In genomic region chr7:25603427-25603740, GRCh38 we compare ENCODE assay signal across 8 cellular contexts.
DNase-seq lines count a peak whose midpoint lies in the region; ATAC-seq and TF ChIP-seq lines count a peak whose summit lies in the region.
"Not testable (repeated sequence)": the region's sequence is repeated elsewhere in the genome, so short reads cannot be mapped to it uniquely, and the experiment has no call there.

No MANE protein-coding gene starts in this region.

- H3K56ac ChIP-seq in mesendoderm (ENCODE audit: low read length), result peak overlapping the region; percentile 70

- intact Hi-C loops in Calu3 (cut with micrococcal nuclease; ENCODE audit: unreplicated experiment); breast epithelium (cut with DNase I; ENCODE audit: low total_unique reads); upper lobe of right lung (cut with DNase I): not testable (repeated sequence)

- not testable (repeated sequence) for H2BK15ac ChIP-seq in mesendoderm (replicated peaks; ENCODE audit: low read depth)

- H3K9me3 Mint-ChIP-seq in Calu3 (ENCODE audit: low read depth, unreplicated experiment); activated CD8-positive, alpha-beta memory T cell treated with anti-CD3 and anti-CD28 coated beads, Interleukin-2, amount 10 ng/mL, durations not matched to agents 7 days and 5 days (ENCODE audit: low read depth): not testable (repeated sequence)

- H3K27me3 ChIP-seq in NT2/D1 (ENCODE audit: insufficient read depth, insufficient read length); breast epithelium; cardiac muscle cell; mesendoderm (ENCODE audit: insufficient read depth, low read length, poor library complexity); upper lobe of right lung: not testable (repeated sequence)

- not testable (repeated sequence) for H3K79me1 ChIP-seq in mesendoderm (ENCODE audit: low read length)

- peaks cover 44% of the 10 kb centered on the region for H3K27me3 Mint-ChIP-seq in Calu3 (ENCODE audit: unreplicated experiment)
- peaks cover 21% of the 10 kb centered on the region for H3K27me3 Mint-ChIP-seq in activated CD8-positive, alpha-beta memory T cell treated with anti-CD3 and anti-CD28 coated beads, Interleukin-2, amount 10 ng/mL, durations not matched to agents 7 days and 5 days

- BruUV-seq in Calu3 (replicated peaks; lab: Mats Ljungman, UMichigan), result not testable (repeated sequence)

- not testable (repeated sequence) for H3K79me2 ChIP-seq in mesendoderm (ENCODE audit: control insufficient read depth, insufficient read depth, low read length)

- H3K18ac ChIP-seq in mesendoderm (ENCODE audit: low read length), result not testable (repeated sequence)

- not testable (repeated sequence) for H3K36me3 ChIP-seq in NT2/D1 (ENCODE audit: insufficient read depth, insufficient read length, low read length); breast epithelium; cardiac muscle cell; mesendoderm (ENCODE audit: control insufficient read depth, insufficient read depth, low read length); upper lobe of right lung

- not testable (repeated sequence) for H3K23ac ChIP-seq in mesendoderm (ENCODE audit: low read length)

- H3K4me3 ChIP-seq in NT2/D1 (ENCODE audit: insufficient read length, low read depth), result peak overlapping the region; percentile 26
- peak overlapping the region; percentile 18 to 62 (median 44) for H3K4me3 ChIP-seq in breast epithelium
- peak overlapping the region; percentile 36 for H3K4me3 ChIP-seq in cardiac muscle cell
- not testable (repeated sequence) for H3K4me3 ChIP-seq in mesendoderm (ENCODE audit: low read length)
- H3K4me3 ChIP-seq in retinal pigment epithelial cell (ENCODE audit: low read length), result peak overlapping the region; percentile 42
- H3K4me3 ChIP-seq in upper lobe of right lung, result peak overlapping the region; percentile 41

- peak overlapping the region in 1 of 2 donors; percentile 19 for H3K27ac ChIP-seq in breast epithelium
- H3K27ac ChIP-seq in cardiac muscle cell; mesendoderm (ENCODE audit: low read depth, low read length); upper lobe of right lung: not testable (repeated sequence)

- CTCF ChIA-PET in Calu3 (lab: Charles Lee); activated CD8-positive, alpha-beta memory T cell treated with anti-CD3 and anti-CD28 coated beads, Interleukin-2, amount 10 ng/mL, durations not matched to agents 7 days and 5 days (lab: Charles Lee): not testable (repeated sequence)

- peak overlapping the region; percentile 60 for H3K4me3 Mint-ChIP-seq in Calu3 (ENCODE audit: low read depth, unreplicated experiment)
- H3K4me3 Mint-ChIP-seq in activated CD8-positive, alpha-beta memory T cell treated with anti-CD3 and anti-CD28 coated beads, Interleukin-2, amount 10 ng/mL, durations not matched to agents 7 days and 5 days, result peak overlapping the region; percentile 36

- H2AK5ac ChIP-seq in mesendoderm (ENCODE audit: low read length), result not testable (repeated sequence)

- DNase-seq in Calu3; NT2/D1 (ENCODE audit: low read depth, low spot score); activated CD8-positive, alpha-beta memory T cell treated with anti-CD3 and anti-CD28 coated beads, Interleukin-2, amount 10 ng/mL, durations not matched to agents 7 days and 5 days; breast epithelium (ENCODE audit: low spot score in 2 of 2); cardiac muscle cell (ENCODE audit: low read depth in 1 of 2, low spot score in 1 of 2); mesendoderm; retinal pigment epithelial cell (ENCODE audit: low read depth); upper lobe of right lung: not testable (repeated sequence)

- not testable (repeated sequence) for TF ChIP-seq POLR2A in breast epithelium (IDR thresholded peaks at IDR 0.05)

- not testable (repeated sequence) for H3K9ac ChIP-seq in NT2/D1 (ENCODE audit: insufficient read length, low read depth); mesendoderm (ENCODE audit: low read length)

- H3K4ac ChIP-seq in mesendoderm (ENCODE audit: low read depth, low read length), result not testable (repeated sequence)

- not testable (repeated sequence) for H3K27ac Mint-ChIP-seq in Calu3 (ENCODE audit: unreplicated experiment); activated CD8-positive, alpha-beta memory T cell treated with anti-CD3 and anti-CD28 coated beads, Interleukin-2, amount 10 ng/mL, durations not matched to agents 7 days and 5 days

- not testable (repeated sequence) for H4K5ac ChIP-seq in mesendoderm (ENCODE audit: low read length)

- not testable (repeated sequence) for H2BK5ac ChIP-seq in mesendoderm (ENCODE audit: low read length)

- not testable (repeated sequence) for H3K36me3 Mint-ChIP-seq in Calu3 (ENCODE audit: insufficient read depth, unreplicated experiment); activated CD8-positive, alpha-beta memory T cell treated with anti-CD3 and anti-CD28 coated beads, Interleukin-2, amount 10 ng/mL, durations not matched to agents 7 days and 5 days

- not testable (repeated sequence) for H4K8ac ChIP-seq in mesendoderm (ENCODE audit: low read depth, low read length)

- H3K4me1 ChIP-seq in NT2/D1 (ENCODE audit: insufficient read depth, insufficient read length); breast epithelium; cardiac muscle cell (ENCODE audit: low read depth); mesendoderm (ENCODE audit: control insufficient read depth, low read depth, low read length); upper lobe of right lung: not testable (repeated sequence)

- not testable (repeated sequence) for H3K4me1 Mint-ChIP-seq in Calu3 (ENCODE audit: low read depth, unreplicated experiment); activated CD8-positive, alpha-beta memory T cell treated with anti-CD3 and anti-CD28 coated beads, Interleukin-2, amount 10 ng/mL, durations not matched to agents 7 days and 5 days

- not testable (repeated sequence) for TF ChIP-seq CTCF in Calu3 (IDR thresholded peaks at IDR 0.05; ENCODE audit: unreplicated experiment); breast epithelium (IDR thresholded peaks at IDR 0.05); cardiac muscle cell (IDR thresholded peaks at IDR 0.05; ENCODE audit: low read depth, low read length); retinal pigment epithelial cell (conservative IDR thresholded peaks at IDR 0.05; ENCODE audit: low read depth, low read length); upper lobe of right lung (IDR thresholded peaks at IDR 0.05)

- H3K4me2 ChIP-seq in mesendoderm (ENCODE audit: low read length), result not testable (repeated sequence)

- not testable (repeated sequence) for H3K9me3 ChIP-seq in NT2/D1 (ENCODE audit: insufficient read depth, low read length); breast epithelium; cardiac muscle cell (ENCODE audit: low read depth); upper lobe of right lung

- WGBS in mesendoderm (ENCODE audit: extremely low coverage, insufficient coverage, low lambda C conversion rate), result no CpG with 5 or more reads among the region's 9 CpGs

- not testable (repeated sequence) for ATAC-seq in activated CD8-positive, alpha-beta memory T cell treated with anti-CD3 and anti-CD28 coated beads, Interleukin-2, amount 10 ng/mL, durations not matched to agents 7 days and 5 days; upper lobe of right lung

- H2BK120ac ChIP-seq in mesendoderm (ENCODE audit: low read depth, low read length), result not testable (repeated sequence)
